In genomic region chr11:43803766-43804165, GRCh38 we compare ENCODE assay signal across 30 cellular contexts.
"Had no signal": no experiment of that assay in that cellular context is flagged by ENCODE, and none has a peak within 500 bp of the region (broad histone marks: within the 10 kb centered on the region; RNA-seq: fewer than 3 reads in every experiment).

No MANE protein-coding gene starts in this region.

- H3K9me3 ChIP-seq: colonic mucosa, esophagus squamous epithelium, gastrocnemius medialis, heart right ventricle, mucosa of descending colon had no signal

- H3K4me1 ChIP-seq: colonic mucosa, esophagus squamous epithelium, gastrocnemius medialis, heart right ventricle had no signal

- H3K27ac Mint-ChIP-seq: dendritic cell treated with granulocyte-macrophage colony-stimulating factor and Interleukin-4, amounts not matched to agents 40 ng/mL and 50 ng/mL, for 4 days; effector memory CD8-positive, alpha-beta T cell; endodermal cell; memory B cell; mesothelial cell of epicardium had no signal

- DNase-seq: colonic mucosa; cortex of kidney; effector CD8-positive, alpha-beta T cell; effector memory CD8-positive, alpha-beta T cell; endodermal cell; erythroblast; esophagus squamous epithelium; foreskin fibroblast; foreskin melanocyte; gastrocnemius medialis; glutamatergic neuron; head of caudate nucleus; heart right ventricle; hippocampal formation; islet precursor cell; kidney; kidney glomerular epithelial cell; left colon; left ventricle myocardium superior; mammary epithelial cell; mucosa of descending colon; naive B cell had no signal

- H3K27me3 Mint-ChIP-seq: dendritic cell treated with granulocyte-macrophage colony-stimulating factor and Interleukin-4, amounts not matched to agents 40 ng/mL and 50 ng/mL, for 4 days; effector memory CD8-positive, alpha-beta T cell; memory B cell; naive B cell had no signal

- H3K36me3 ChIP-seq: colonic mucosa, gastrocnemius medialis had no signal

- H3K27ac ChIP-seq: colonic mucosa, epithelial cell of prostate, esophagus squamous epithelium, gastrocnemius medialis, heart right ventricle had no signal

- H3K27me3 ChIP-seq: colonic mucosa, esophagus squamous epithelium, gastrocnemius medialis, heart right ventricle had no signal

- H3K9me3 Mint-ChIP-seq: effector memory CD8-positive, alpha-beta T cell had no signal

- H3K4me3 ChIP-seq: colonic mucosa, esophagus squamous epithelium, gastrocnemius medialis, heart right ventricle, lung, mucosa of descending colon had no signal

- H3K4me1 Mint-ChIP-seq: endodermal cell, memory B cell, mesothelial cell of epicardium, naive B cell had no signal

- FAIRE-seq: endometrium, kidney had no signal

- H3K4me3 Mint-ChIP-seq: dendritic cell treated with granulocyte-macrophage colony-stimulating factor and Interleukin-4, amounts not matched to agents 40 ng/mL and 50 ng/mL, for 4 days; effector memory CD8-positive, alpha-beta T cell; endodermal cell; memory B cell; mesothelial cell of epicardium; naive B cell had no signal

- ATAC-seq: effector memory CD8-positive, alpha-beta T cell; esophagus mucosa; gastrocnemius medialis; heart right ventricle; left colon; left lobe of liver; left ventricle myocardium superior; mucosa of descending colon had no signal
